Comparison of ENCODE assay signal across 25 cellular contexts in the genomic region with DNA sequence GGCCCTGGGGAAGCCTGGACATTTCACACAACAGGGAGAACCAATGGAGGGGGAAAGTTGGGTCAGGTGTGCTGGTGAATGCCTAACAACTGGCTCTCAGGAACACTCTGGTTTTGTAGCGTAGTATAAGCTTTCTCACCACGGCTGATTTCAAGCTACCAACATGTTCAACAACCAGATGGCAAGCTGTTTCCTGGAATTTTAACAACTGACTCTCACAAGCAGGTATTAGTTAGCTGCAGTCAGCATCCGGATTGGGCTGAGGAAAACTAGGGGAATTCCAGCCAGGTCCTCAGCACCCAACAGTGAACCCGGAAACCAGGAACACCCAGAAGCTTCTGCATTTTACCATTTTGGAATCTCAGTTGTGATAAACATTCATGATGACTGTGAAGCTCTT.
A peak's percentile ranks its signal among the peaks of the same experiment; 100 is the strongest.
DNase-seq lines count a peak whose midpoint lies in the region; ATAC-seq and TF ChIP-seq lines count a peak whose summit lies in the region.
"Had no signal": no experiment of that assay in that cellular context is flagged by ENCODE, and none has a peak within 500 bp of the region (broad histone marks: within the 10 kb centered on the region; RNA-seq: fewer than 3 reads in every experiment).

No MANE protein-coding gene starts in this region.

- 67 to 83% methylated on average over 4 of the region's 4 CpGs for WGBS in body of pancreas, 2 donors

- ATAC-seq in body of pancreas (peak; percentile 24), esophagus mucosa (peak; percentile 51), HG02885 (IDR thresholded peaks at IDR 0.05; ENCODE audit: poor library complexity, unreplicated experiment) (no peak), GM19324 (IDR thresholded peaks at IDR 0.05; ENCODE audit: low FRiP score, unreplicated experiment) (no peak)
- ATAC-seq: activated T-cell treated with anti-CD3 and anti-CD28 coated beads, Interleukin-2, amount 50 U/mL, for 72 hours; heart left ventricle; right cardiac atrium; stimulated activated naive B cell treated with anti-CD40 and anti-IgM and Interleukin-4, amounts not matched to agents 10 μg/mL and 1 μg/mL and 100 μg/mL, for 72 hours had no signal

- no peak for TF ChIP-seq POLR2A in body of pancreas (IDR thresholded peaks at IDR 0.05)

- H3K27ac ChIP-seq in body of pancreas (no peak overlapping the region), parathyroid adenoma (peak overlapping the region; percentile 77)
- H3K27ac ChIP-seq: C4-2B, heart left ventricle, KMS-11, SK-N-MC, VCaP had no signal

- DNase-seq in GM12865 (ENCODE audit: low read depth) (peak; percentile 33), body of pancreas (no peak), D341Med (ENCODE audit: low spot score) (no peak), GM10248 (ENCODE audit: extremely low spot score) (no peak)
- DNase-seq: activated CD4-positive, alpha-beta T cell treated with anti-CD3 and anti-CD28 coated beads, Interleukin-2, amount 10 ng/mL, durations not matched to agents 24 days and 14 days; activated naive CD4-positive, alpha-beta T cell treated with Interleukin-2 at 50 U/mL for 16 hours; activated T-cell treated with anti-CD3 and anti-CD28 coated beads, Interleukin-2, amount 50 U/mL, for 72 hours; heart left ventricle; mesenchymal stem cell; NCI-H1930; NCI-H2227 treated with DMSO at 0.1 percent for 48 hours; NCI-H69; right cardiac atrium; stimulated activated CD4-positive, alpha-beta T cell treated with anti-CD3 and anti-CD28 coated beads, Interleukin-12 subunit alpha, Interleukin-12 subunit beta, amount 100 ng/mL, for 4 hours; stimulated activated CD4-positive, alpha-beta T cell treated with anti-CD3 and anti-CD28 coated beads, Interleukin-4, amount 100 ng/mL, for 24 hours; stimulated activated naive B cell treated with anti-CD40 and anti-IgM and Interleukin-4, amounts not matched to agents 10 μg/mL and 1 μg/mL and 100 μg/mL, for 72 hours; thyroid gland had no signal

- no peak overlapping the region for H3K9ac ChIP-seq in parathyroid adenoma
- H3K9ac ChIP-seq: KMS-11 had no signal

- H3K4me1 ChIP-seq in body of pancreas: peaks cover 7% of the 10 kb centered on the region
- peaks cover 16% of the 10 kb centered on the region for H3K4me1 ChIP-seq in parathyroid adenoma
- H3K4me1 ChIP-seq: heart left ventricle had no signal

- no peak overlapping the region for H3K4me2 ChIP-seq in parathyroid adenoma (ENCODE audit: low read length)
- H3K4me2 ChIP-seq: KMS-11 had no signal

- H2AFZ ChIP-seq in parathyroid adenoma: peak overlapping the region; percentile 66

- POLR2A ChIA-PET in GM10248 (lab: Yijun Ruan, JAX): no interaction called here

- no peaks in the 10 kb centered on the region for H3K36me3 ChIP-seq in body of pancreas (replicated peaks in 1 of 2; ENCODE audit: insufficient read depth in 1 of 2, low read depth in 2 of 2)
- H3K36me3 ChIP-seq in parathyroid adenoma (ENCODE audit: control insufficient read depth, insufficient read depth, low read length): no peaks in the 10 kb centered on the region
- H3K36me3 ChIP-seq: heart left ventricle, thyroid gland had no signal

- CTCF ChIA-PET in GM10248 (lab: Yijun Ruan, JAX): interaction anchor here (1.3 to 1.6 kb wide), 2 partner anchors 9 to 11 kb away, joined by 3 to 4 read pairs; no protein-coding TSS in a partner anchor

- no peaks in the 10 kb centered on the region for H3K79me2 ChIP-seq in parathyroid adenoma

- H3K4me3 ChIP-seq in GM12865 (ENCODE audit: low read depth, low read length) (no peak overlapping the region), body of pancreas (no peak overlapping the region), parathyroid adenoma (ENCODE audit: low read depth, low read length) (no peak overlapping the region)
- H3K4me3 ChIP-seq: heart left ventricle, SK-N-MC, thyroid gland had no signal

- TF ChIP-seq CTCF in GM12865 (IDR thresholded peaks at IDR 0.05; ENCODE audit: insufficient read depth, low read depth, low read length, missing control alignments) (no peak), body of pancreas (IDR thresholded peaks at IDR 0.05) (no peak), parathyroid adenoma (IDR thresholded peaks at IDR 0.05) (no peak), GM10248 (IDR thresholded peaks at IDR 0.05; ENCODE audit: control extremely low read depth, extremely low read depth, low read depth, missing control alignments) (no peak)

- no peaks in the 10 kb centered on the region for H3K27me3 ChIP-seq in body of pancreas
- no peaks in the 10 kb centered on the region for H3K27me3 ChIP-seq in parathyroid adenoma (ENCODE audit: control insufficient read depth, insufficient read depth, low read length)
- H3K27me3 ChIP-seq: heart left ventricle, thyroid gland had no signal

- intact Hi-C loops in body of pancreas (cut with DNase I): no loop called here

- H3K9me3 ChIP-seq in body of pancreas (no peaks in the 10 kb centered on the region), parathyroid adenoma (ENCODE audit: control insufficient read depth, low read length) (no peaks in the 10 kb centered on the region)
- H3K9me3 ChIP-seq: heart left ventricle, thyroid gland had no signal

Comparison
In these comparisons a context has a peak if more than half of its experiments do, and no peak if none do; other contexts are left out.
1. ATAC-seq: peak in body of pancreas (single experiment) and esophagus mucosa (single experiment); none in HG02885 (single experiment) and GM19324 (single experiment).